1 cellular context compared by ENCODE assay signal in genomic region chr7:214410-215212, GRCh38.
TF ChIP-seq lines count a peak whose summit lies in the region.

No MANE protein-coding gene starts in this region.

TF ChIP-seq in WTC11, 78 proteins besides CTCF, POLR2A, EP300 and RAD21 (continued from another document):
- TF ChIP-seq, protein P1, sequence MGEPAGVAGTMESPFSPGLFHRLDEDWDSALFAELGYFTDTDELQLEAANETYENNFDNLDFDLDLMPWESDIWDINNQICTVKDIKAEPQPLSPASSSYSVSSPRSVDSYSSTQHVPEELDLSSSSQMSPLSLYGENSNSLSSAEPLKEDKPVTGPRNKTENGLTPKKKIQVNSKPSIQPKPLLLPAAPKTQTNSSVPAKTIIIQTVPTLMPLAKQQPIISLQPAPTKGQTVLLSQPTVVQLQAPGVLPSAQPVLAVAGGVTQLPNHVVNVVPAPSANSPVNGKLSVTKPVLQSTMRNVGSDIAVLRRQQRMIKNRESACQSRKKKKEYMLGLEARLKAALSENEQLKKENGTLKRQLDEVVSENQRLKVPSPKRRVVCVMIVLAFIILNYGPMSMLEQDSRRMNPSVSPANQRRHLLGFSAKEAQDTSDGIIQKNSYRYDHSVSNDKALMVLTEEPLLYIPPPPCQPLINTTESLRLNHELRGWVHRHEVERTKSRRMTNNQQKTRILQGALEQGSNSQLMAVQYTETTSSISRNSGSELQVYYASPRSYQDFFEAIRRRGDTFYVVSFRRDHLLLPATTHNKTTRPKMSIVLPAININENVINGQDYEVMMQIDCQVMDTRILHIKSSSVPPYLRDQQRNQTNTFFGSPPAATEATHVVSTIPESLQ (CRISPR knock-in tag; IDR thresholded peaks at IDR 0.05), result no peak
- TF ChIP-seq GRHL2 (CRISPR knock-in tag; IDR thresholded peaks at IDR 0.05; ENCODE audit: insufficient replicate concordance, severe bottlenecking) (no peak), SMAD4 (CRISPR knock-in tag; IDR thresholded peaks at IDR 0.05) (no peak), ETV6 (CRISPR knock-in tag; IDR thresholded peaks at IDR 0.05) (no peak), AFF4 (CRISPR knock-in tag; IDR thresholded peaks at IDR 0.05; ENCODE audit: borderline replicate concordance) (no peak), ZNF396 (CRISPR knock-in tag; IDR thresholded peaks at IDR 0.05; ENCODE audit: borderline replicate concordance) (no peak), PRRX2 (CRISPR knock-in tag; IDR thresholded peaks at IDR 0.05) (no peak)
- TF ChIP-seq, protein P2, sequence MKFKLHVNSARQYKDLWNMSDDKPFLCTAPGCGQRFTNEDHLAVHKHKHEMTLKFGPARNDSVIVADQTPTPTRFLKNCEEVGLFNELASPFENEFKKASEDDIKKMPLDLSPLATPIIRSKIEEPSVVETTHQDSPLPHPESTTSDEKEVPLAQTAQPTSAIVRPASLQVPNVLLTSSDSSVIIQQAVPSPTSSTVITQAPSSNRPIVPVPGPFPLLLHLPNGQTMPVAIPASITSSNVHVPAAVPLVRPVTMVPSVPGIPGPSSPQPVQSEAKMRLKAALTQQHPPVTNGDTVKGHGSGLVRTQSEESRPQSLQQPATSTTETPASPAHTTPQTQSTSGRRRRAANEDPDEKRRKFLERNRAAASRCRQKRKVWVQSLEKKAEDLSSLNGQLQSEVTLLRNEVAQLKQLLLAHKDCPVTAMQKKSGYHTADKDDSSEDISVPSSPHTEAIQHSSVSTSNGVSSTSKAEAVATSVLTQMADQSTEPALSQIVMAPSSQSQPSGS (CRISPR knock-in tag; IDR thresholded peaks at IDR 0.05; ENCODE audit: borderline replicate concordance, low read depth), result no peak
TF ChIP-seq in WTC11: peak in this region for 0.
